Comparison of ENCODE assay signal across 2 cellular contexts in the genomic region with DNA sequence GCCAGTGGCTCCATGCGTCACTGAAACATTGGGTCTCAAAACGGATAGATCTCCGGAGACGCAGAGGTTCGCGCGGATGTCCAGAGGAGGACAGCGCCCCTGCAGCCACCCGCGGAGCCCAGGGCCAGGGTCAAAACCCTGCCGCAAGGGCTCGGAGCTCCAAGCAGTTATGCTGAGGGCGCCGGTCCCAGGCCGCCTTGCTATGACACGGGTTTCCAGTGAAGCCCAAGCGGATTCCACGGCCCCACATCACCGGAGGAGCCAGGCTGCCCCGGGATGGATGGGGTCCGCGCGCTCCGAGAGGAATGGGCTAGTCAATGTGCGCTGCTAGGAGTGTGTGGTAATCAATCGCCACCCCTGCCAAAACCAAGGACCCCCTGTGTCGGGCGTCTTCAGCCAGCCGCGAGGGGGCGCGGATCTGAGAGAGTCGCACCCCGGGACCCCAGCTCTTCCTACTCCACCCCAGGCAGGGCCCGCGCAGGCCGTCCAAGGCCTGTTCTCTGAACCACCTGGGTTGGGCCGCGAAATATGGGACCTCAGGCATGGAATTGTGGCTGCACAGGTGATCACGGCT.
TF ChIP-seq lines count a peak whose summit lies in the region.

No MANE protein-coding gene starts in this region.

TF ChIP-seq in HepG2, 621 proteins besides CTCF, POLR2A, EP300 and RAD21 (continues in another document):
- no peak for TF ChIP-seq MBD4 (IDR thresholded peaks at IDR 0.05; ENCODE audit: borderline replicate concordance, low read length)
- TF ChIP-seq, protein P1, sequence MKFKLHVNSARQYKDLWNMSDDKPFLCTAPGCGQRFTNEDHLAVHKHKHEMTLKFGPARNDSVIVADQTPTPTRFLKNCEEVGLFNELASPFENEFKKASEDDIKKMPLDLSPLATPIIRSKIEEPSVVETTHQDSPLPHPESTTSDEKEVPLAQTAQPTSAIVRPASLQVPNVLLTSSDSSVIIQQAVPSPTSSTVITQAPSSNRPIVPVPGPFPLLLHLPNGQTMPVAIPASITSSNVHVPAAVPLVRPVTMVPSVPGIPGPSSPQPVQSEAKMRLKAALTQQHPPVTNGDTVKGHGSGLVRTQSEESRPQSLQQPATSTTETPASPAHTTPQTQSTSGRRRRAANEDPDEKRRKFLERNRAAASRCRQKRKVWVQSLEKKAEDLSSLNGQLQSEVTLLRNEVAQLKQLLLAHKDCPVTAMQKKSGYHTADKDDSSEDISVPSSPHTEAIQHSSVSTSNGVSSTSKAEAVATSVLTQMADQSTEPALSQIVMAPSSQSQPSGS (CRISPR knock-in tag; IDR thresholded peaks at IDR 0.05) = no peak
- no peak for TF ChIP-seq ZNF138 (CRISPR knock-in tag; IDR thresholded peaks at IDR 0.05; ENCODE audit: low read depth)
- TF ChIP-seq, protein P2, sequence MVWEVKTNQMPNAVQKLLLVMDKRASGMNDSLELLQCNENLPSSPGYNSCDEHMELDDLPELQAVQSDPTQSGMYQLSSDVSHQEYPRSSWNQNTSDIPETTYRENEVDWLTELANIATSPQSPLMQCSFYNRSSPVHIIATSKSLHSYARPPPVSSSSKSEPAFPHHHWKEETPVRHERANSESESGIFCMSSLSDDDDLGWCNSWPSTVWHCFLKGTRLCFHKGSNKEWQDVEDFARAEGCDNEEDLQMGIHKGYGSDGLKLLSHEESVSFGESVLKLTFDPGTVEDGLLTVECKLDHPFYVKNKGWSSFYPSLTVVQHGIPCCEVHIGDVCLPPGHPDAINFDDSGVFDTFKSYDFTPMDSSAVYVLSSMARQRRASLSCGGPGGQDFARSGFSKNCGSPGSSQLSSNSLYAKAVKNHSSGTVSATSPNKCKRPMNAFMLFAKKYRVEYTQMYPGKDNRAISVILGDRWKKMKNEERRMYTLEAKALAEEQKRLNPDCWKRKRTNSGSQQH (CRISPR knock-in tag; IDR thresholded peaks at IDR 0.05; ENCODE audit: low read depth) = no peak
- TF ChIP-seq, protein P3, sequence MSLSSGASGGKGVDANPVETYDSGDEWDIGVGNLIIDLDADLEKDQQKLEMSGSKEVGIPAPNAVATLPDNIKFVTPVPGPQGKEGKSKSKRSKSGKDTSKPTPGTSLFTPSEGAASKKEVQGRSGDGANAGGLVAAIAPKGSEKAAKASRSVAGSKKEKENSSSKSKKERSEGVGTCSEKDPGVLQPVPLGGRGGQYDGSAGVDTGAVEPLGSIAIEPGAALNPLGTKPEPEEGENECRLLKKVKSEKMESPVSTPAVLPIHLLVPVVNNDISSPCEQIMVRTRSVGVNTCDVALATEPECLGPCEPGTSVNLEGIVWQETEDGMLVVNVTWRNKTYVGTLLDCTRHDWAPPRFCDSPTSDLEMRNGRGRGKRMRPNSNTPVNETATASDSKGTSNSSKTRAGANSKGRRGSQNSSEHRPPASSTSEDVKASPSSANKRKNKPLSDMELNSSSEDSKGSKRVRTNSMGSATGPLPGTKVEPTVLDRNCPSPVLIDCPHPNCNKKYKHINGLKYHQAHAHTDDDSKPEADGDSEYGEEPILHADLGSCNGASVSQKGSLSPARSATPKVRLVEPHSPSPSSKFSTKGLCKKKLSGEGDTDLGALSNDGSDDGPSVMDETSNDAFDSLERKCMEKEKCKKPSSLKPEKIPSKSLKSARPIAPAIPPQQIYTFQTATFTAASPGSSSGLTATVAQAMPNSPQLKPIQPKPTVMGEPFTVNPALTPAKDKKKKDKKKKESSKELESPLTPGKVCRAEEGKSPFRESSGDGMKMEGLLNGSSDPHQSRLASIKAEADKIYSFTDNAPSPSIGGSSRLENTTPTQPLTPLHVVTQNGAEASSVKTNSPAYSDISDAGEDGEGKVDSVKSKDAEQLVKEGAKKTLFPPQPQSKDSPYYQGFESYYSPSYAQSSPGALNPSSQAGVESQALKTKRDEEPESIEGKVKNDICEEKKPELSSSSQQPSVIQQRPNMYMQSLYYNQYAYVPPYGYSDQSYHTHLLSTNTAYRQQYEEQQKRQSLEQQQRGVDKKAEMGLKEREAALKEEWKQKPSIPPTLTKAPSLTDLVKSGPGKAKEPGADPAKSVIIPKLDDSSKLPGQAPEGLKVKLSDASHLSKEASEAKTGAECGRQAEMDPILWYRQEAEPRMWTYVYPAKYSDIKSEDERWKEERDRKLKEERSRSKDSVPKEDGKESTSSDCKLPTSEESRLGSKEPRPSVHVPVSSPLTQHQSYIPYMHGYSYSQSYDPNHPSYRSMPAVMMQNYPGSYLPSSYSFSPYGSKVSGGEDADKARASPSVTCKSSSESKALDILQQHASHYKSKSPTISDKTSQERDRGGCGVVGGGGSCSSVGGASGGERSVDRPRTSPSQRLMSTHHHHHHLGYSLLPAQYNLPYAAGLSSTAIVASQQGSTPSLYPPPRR (CRISPR knock-in tag; IDR thresholded peaks at IDR 0.05; ENCODE audit: borderline replicate concordance) = no peak
- TF ChIP-seq RBM39 (IDR thresholded peaks at IDR 0.05; ENCODE audit: low read depth, low read length, poor library complexity, severe bottlenecking) = no peak
- no peak for TF ChIP-seq ZNF792 (CRISPR knock-in tag; IDR thresholded peaks at IDR 0.05)
- no peak for TF ChIP-seq TCF7L2 (IDR thresholded peaks at IDR 0.05; ENCODE audit: low read depth, low read length)
- TF ChIP-seq ATF7 (IDR thresholded peaks at IDR 0.05) = no peak
- TF ChIP-seq ATF7 (CRISPR knock-in tag; IDR thresholded peaks at IDR 0.05) = no peak
- TF ChIP-seq TOE1 (CRISPR knock-in tag; IDR thresholded peaks at IDR 0.05) = no peak
- no peak for TF ChIP-seq ZNF878 (CRISPR knock-in tag; IDR thresholded peaks at IDR 0.05)
- TF ChIP-seq ZNF83 (CRISPR knock-in tag; IDR thresholded peaks at IDR 0.05; ENCODE audit: borderline replicate concordance) = no peak
- TF ChIP-seq ZSCAN25 (CRISPR knock-in tag; IDR thresholded peaks at IDR 0.05) = no peak
- no peak for TF ChIP-seq PHF20 (CRISPR knock-in tag; IDR thresholded peaks at IDR 0.05)
- TF ChIP-seq ZNF572 (CRISPR knock-in tag; IDR thresholded peaks at IDR 0.05) = no peak
- TF ChIP-seq, protein P4, sequence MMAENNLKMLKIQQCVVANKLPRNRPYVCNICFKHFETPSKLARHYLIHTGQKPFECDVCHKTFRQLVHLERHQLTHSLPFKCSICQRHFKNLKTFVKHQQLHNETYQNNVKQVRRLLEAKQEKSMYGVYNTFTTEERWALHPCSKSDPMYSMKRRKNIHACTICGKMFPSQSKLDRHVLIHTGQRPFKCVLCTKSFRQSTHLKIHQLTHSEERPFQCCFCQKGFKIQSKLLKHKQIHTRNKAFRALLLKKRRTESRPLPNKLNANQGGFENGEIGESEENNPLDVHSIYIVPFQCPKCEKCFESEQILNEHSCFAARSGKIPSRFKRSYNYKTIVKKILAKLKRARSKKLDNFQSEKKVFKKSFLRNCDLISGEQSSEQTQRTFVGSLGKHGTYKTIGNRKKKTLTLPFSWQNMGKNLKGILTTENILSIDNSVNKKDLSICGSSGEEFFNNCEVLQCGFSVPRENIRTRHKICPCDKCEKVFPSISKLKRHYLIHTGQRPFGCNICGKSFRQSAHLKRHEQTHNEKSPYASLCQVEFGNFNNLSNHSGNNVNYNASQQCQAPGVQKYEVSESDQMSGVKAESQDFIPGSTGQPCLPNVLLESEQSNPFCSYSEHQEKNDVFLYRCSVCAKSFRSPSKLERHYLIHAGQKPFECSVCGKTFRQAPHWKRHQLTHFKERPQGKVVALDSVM (CRISPR knock-in tag; IDR thresholded peaks at IDR 0.05) = no peak

TF ChIP-seq in GM12891, 5 proteins besides CTCF, POLR2A, EP300 and RAD21:
- TF ChIP-seq SPI1 (IDR thresholded peaks at IDR 0.05; ENCODE audit: low read depth, low read length) (no peak), PAX5 (IDR thresholded peaks at IDR 0.05; ENCODE audit: insufficient read depth, low read length, severe bottlenecking) (no peak), POLR2AphosphoS5 (IDR thresholded peaks at IDR 0.05; ENCODE audit: low read depth, low read length) (no peak), POU2F2 (IDR thresholded peaks at IDR 0.05; ENCODE audit: low read depth, low read length) (no peak), TAF1 (IDR thresholded peaks at IDR 0.05; ENCODE audit: low read depth, low read length) (no peak)
